Comparison of ENCODE assay signal across 1 cellular context in the genomic region with DNA sequence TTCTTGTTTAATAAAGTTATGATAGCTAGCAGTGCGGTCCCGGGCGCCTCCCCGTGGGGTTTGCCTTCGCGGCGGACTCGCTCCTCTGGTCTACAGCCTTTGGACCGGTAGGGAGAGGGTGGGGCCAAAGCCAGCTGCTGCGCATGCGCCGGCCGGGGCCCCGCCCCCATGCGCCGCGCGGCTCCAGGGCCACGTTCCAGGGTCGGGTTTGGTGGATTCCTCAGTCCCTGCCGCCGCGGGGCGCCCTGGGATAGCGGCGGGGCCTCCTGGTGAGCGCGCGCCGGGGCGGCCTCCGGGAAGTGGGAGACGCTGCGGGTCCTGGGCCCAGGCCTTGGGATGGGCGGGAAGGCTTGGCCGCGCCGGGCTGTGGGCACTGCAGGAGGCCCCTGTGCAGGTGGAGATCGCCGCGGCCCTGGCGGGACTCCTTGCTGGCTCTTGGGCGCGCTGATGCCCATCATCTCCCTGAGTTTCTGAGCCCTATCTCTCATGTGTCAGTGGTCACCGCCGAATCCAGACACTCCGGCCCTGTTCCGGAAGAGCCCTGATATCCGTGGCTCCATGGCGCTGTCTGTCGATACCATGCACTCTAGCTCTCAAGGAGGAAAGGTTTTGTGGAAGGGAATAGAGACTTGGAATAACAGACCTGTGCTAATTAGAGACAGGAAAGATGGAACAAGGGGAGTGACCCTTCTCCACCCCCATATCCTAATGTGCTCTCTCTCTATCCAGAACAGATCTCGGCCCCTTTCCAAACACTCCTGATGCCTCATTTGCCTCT.
A peak's percentile ranks its signal among the peaks of the same experiment; 100 is the strongest.
TF ChIP-seq lines count a peak whose summit lies in the region.

Gene VARS2, plus strand, starts transcription at position 163 of the 778 bp plus-strand sequence. Its CDS starts 599 bp downstream, at position 762.

TF ChIP-seq in HepG2, 621 proteins besides CTCF, POLR2A, EP300 and RAD21 (continued from another document and continues in another):
- peak; percentile 51; the same call in 1 of the 2 replicates for TF ChIP-seq ZNF598 (CRISPR knock-in tag; IDR thresholded peaks at IDR 0.05; ENCODE audit: borderline replicate concordance)
- TF ChIP-seq ZNF691 (CRISPR knock-in tag; IDR thresholded peaks at IDR 0.05; ENCODE audit: borderline replicate concordance, low read depth) = peak; percentile 86; the same call in 1 of the 2 replicates
- peak; percentile 97 for TF ChIP-seq CAMTA2 (CRISPR knock-in tag; IDR thresholded peaks at IDR 0.05; ENCODE audit: borderline replicate concordance)
- peak; percentile 43; the same call in 1 of the 2 replicates for TF ChIP-seq MIER2 (CRISPR knock-in tag; IDR thresholded peaks at IDR 0.05)
- 0 out of 2 replicates have a peak, but pooled peaks have one; percentile 21 for TF ChIP-seq CC2D1A (CRISPR knock-in tag; IDR thresholded peaks at IDR 0.05)
- TF ChIP-seq TP53 (CRISPR knock-in tag; conservative IDR thresholded peaks at IDR 0.05) = peak; percentile 85
- peak; percentile 97 for TF ChIP-seq AKAP8 (CRISPR knock-in tag; IDR thresholded peaks at IDR 0.05)
- TF ChIP-seq ARNTL (CRISPR knock-in tag; IDR thresholded peaks at IDR 0.05) = peak; percentile 80
- TF ChIP-seq, protein P1, sequence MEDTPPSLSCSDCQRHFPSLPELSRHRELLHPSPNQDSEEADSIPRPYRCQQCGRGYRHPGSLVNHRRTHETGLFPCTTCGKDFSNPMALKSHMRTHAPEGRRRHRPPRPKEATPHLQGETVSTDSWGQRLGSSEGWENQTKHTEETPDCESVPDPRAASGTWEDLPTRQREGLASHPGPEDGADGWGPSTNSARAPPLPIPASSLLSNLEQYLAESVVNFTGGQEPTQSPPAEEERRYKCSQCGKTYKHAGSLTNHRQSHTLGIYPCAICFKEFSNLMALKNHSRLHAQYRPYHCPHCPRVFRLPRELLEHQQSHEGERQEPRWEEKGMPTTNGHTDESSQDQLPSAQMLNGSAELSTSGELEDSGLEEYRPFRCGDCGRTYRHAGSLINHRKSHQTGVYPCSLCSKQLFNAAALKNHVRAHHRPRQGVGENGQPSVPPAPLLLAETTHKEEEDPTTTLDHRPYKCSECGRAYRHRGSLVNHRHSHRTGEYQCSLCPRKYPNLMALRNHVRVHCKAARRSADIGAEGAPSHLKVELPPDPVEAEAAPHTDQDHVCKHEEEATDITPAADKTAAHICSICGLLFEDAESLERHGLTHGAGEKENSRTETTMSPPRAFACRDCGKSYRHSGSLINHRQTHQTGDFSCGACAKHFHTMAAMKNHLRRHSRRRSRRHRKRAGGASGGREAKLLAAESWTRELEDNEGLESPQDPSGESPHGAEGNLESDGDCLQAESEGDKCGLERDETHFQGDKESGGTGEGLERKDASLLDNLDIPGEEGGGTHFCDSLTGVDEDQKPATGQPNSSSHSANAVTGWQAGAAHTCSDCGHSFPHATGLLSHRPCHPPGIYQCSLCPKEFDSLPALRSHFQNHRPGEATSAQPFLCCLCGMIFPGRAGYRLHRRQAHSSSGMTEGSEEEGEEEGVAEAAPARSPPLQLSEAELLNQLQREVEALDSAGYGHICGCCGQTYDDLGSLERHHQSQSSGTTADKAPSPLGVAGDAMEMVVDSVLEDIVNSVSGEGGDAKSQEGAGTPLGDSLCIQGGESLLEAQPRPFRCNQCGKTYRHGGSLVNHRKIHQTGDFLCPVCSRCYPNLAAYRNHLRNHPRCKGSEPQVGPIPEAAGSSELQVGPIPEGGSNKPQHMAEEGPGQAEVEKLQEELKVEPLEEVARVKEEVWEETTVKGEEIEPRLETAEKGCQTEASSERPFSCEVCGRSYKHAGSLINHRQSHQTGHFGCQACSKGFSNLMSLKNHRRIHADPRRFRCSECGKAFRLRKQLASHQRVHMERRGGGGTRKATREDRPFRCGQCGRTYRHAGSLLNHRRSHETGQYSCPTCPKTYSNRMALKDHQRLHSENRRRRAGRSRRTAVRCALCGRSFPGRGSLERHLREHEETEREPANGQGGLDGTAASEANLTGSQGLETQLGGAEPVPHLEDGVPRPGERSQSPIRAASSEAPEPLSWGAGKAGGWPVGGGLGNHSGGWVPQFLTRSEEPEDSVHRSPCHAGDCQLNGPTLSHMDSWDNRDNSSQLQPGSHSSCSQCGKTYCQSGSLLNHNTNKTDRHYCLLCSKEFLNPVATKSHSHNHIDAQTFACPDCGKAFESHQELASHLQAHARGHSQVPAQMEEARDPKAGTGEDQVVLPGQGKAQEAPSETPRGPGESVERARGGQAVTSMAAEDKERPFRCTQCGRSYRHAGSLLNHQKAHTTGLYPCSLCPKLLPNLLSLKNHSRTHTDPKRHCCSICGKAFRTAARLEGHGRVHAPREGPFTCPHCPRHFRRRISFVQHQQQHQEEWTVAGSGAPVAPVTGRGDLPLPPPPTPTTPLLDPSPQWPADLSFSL (CRISPR knock-in tag; IDR thresholded peaks at IDR 0.05) = no peak
- TF ChIP-seq KLF15 (CRISPR knock-in tag; IDR thresholded peaks at IDR 0.05; ENCODE audit: borderline replicate concordance) = peak; percentile 62; the same call in 1 of the 2 replicates
- peak; percentile 89 for TF ChIP-seq DMAP1 (CRISPR knock-in tag; IDR thresholded peaks at IDR 0.05)
- TF ChIP-seq MBNL3 (CRISPR knock-in tag; conservative IDR thresholded peaks at IDR 0.05) = no peak
- TF ChIP-seq ZNF468 (CRISPR knock-in tag; IDR thresholded peaks at IDR 0.05) = no peak; the same call in 1 of the 2 replicates
- TF ChIP-seq ZNF501 (CRISPR knock-in tag; IDR thresholded peaks at IDR 0.05) = peak; percentile 98
- TF ChIP-seq ZNF562 (CRISPR knock-in tag; IDR thresholded peaks at IDR 0.05; ENCODE audit: borderline replicate concordance) = peak; percentile 64; the same call in 1 of the 2 replicates
- peak; percentile 84; the same call in 1 of the 2 replicates for TF ChIP-seq ZNF605 (CRISPR knock-in tag; IDR thresholded peaks at IDR 0.05)
- peak; percentile 81 for TF ChIP-seq POLR2AphosphoS5 (IDR thresholded peaks at IDR 0.05; ENCODE audit: low read depth, low read length)
- TF ChIP-seq ZNF816 (CRISPR knock-in tag; IDR thresholded peaks at IDR 0.05; ENCODE audit: borderline replicate concordance) = peak; percentile 95; the same call in 1 of the 2 replicates
- no peak for TF ChIP-seq CEBPB (IDR thresholded peaks at IDR 0.05; ENCODE audit: borderline replicate concordance, low read depth, low read length)
- 0 out of 2 replicates have a peak, but pooled peaks have one; percentile 84 for TF ChIP-seq ZNF180 (CRISPR knock-in tag; IDR thresholded peaks at IDR 0.05; ENCODE audit: borderline replicate concordance, low read depth)
- TF ChIP-seq ZNF230 (CRISPR knock-in tag; IDR thresholded peaks at IDR 0.05) = peak; percentile 88
- peak; percentile 79 for TF ChIP-seq ZSCAN25 (CRISPR knock-in tag; IDR thresholded peaks at IDR 0.05)
- peak; percentile 91; the same call in 1 of the 2 replicates for TF ChIP-seq ZNF614 (CRISPR knock-in tag; IDR thresholded peaks at IDR 0.05; ENCODE audit: borderline replicate concordance)
- TF ChIP-seq PLSCR1 (CRISPR knock-in tag; IDR thresholded peaks at IDR 0.05; ENCODE audit: borderline replicate concordance) = peak; percentile 85; the same call in 1 of the 2 replicates
- TF ChIP-seq ETV5 (CRISPR knock-in tag; IDR thresholded peaks at IDR 0.05; ENCODE audit: borderline replicate concordance) = peak; percentile 79
- TF ChIP-seq HOXA3 (CRISPR knock-in tag; IDR thresholded peaks at IDR 0.05) = peak; percentile 84
- peak; percentile 87 for TF ChIP-seq ZNF639 (CRISPR knock-in tag; conservative IDR thresholded peaks at IDR 0.05)
- 0 out of 2 replicates have a peak, but pooled peaks have one; percentile 58 for TF ChIP-seq ZNF234 (CRISPR knock-in tag; conservative IDR thresholded peaks at IDR 0.05)
- TF ChIP-seq PHF21A (CRISPR knock-in tag; IDR thresholded peaks at IDR 0.05) = peak; percentile 87
- peak; percentile 99 for TF ChIP-seq ATF7-NPFF (CRISPR knock-in tag; IDR thresholded peaks at IDR 0.05; ENCODE audit: low read depth)
- 0 out of 2 replicates have a peak, but pooled peaks have one; percentile 10 for TF ChIP-seq GTF3A (CRISPR knock-in tag; conservative IDR thresholded peaks at IDR 0.05)
- TF ChIP-seq, protein P2, sequence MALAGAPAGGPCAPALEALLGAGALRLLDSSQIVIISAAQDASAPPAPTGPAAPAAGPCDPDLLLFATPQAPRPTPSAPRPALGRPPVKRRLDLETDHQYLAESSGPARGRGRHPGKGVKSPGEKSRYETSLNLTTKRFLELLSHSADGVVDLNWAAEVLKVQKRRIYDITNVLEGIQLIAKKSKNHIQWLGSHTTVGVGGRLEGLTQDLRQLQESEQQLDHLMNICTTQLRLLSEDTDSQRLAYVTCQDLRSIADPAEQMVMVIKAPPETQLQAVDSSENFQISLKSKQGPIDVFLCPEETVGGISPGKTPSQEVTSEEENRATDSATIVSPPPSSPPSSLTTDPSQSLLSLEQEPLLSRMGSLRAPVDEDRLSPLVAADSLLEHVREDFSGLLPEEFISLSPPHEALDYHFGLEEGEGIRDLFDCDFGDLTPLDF (CRISPR knock-in tag; IDR thresholded peaks at IDR 0.05) = peak; percentile 92
- peak; percentile 61 for TF ChIP-seq ASH2L (IDR thresholded peaks at IDR 0.05; ENCODE audit: insufficient read length, low read depth, low read length)
- no peak for TF ChIP-seq HNF1A (IDR thresholded peaks at IDR 0.05; ENCODE audit: low read depth)
- peak; percentile 83; the same call in 1 of the 2 replicates for TF ChIP-seq HNF1A (CRISPR knock-in tag; IDR thresholded peaks at IDR 0.05; ENCODE audit: borderline replicate concordance)
- peak; percentile 90 for TF ChIP-seq HDAC1 (CRISPR knock-in tag; IDR thresholded peaks at IDR 0.05)
- peak; percentile 75 for TF ChIP-seq ZNF782 (CRISPR knock-in tag; IDR thresholded peaks at IDR 0.05; ENCODE audit: borderline replicate concordance)
- TF ChIP-seq, protein P3, sequence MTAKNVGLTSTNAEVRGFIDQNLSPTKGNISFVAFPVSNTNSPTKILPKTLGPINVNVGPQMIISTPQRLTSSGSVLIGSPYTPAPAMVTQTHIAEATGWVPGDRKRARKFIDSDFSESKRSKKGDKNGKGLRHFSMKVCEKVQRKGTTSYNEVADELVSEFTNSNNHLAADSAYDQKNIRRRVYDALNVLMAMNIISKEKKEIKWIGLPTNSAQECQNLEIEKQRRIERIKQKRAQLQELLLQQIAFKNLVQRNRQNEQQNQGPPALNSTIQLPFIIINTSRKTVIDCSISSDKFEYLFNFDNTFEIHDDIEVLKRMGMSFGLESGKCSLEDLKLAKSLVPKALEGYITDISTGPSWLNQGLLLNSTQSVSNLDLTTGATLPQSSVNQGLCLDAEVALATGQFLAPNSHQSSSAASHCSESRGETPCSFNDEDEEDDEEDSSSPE (CRISPR knock-in tag; IDR thresholded peaks at IDR 0.05) = peak; percentile 93
- TF ChIP-seq ZNF232 (CRISPR knock-in tag; IDR thresholded peaks at IDR 0.05; ENCODE audit: borderline replicate concordance) = peak; percentile 97
- peak; percentile 84; the same call in 1 of the 2 replicates for TF ChIP-seq IRX3 (CRISPR knock-in tag; IDR thresholded peaks at IDR 0.05; ENCODE audit: borderline replicate concordance, low read depth)
- TF ChIP-seq PCBP2 (optimal IDR thresholded peaks at IDR 0.05; ENCODE audit: low read depth, low read length, poor library complexity, severe bottlenecking) = no peak
